In the genomic region with DNA sequence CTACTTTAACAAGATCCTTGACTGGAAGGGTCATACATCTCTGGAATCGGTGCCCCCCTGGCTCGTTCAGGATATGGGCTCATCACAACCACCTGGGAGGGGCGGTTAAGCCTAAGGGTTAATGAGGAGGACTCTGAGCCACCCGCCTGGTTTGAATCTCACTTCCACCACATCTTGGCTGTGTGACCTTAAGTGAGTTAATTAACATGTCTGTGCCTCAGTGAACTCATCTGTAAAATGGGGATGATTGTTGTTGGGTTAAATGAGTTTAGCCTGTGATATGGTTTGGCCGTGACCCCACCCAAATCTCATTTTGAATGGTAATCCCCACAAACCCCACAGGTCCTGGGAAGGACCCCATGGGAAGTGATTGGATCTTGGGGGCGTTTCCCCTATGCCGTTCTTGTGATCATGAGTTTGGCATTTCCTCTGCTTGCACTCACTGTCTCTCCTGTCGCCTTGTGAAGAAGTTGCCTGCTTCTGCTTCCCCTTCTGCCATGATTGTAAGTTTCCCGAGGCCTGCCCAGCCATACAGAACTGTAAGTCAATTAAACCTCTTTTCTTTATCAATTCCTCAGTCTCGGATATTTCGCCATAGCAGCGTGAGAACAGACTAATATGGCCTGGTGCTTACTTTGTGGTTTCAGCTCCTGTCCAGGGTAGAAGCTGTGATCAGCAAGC, we compare ENCODE assay signal across 23 cellular contexts.
A peak's percentile ranks its signal among the peaks of the same experiment; 100 is the strongest.
DNase-seq lines count a peak whose midpoint lies in the region; ATAC-seq, FAIRE-seq and TF ChIP-seq lines count a peak whose summit lies in the region.
"Had no signal": no experiment of that assay in that cellular context is flagged by ENCODE, and none has a peak within 500 bp of the region (broad histone marks: within the 10 kb centered on the region; RNA-seq: fewer than 3 reads in every experiment).

No MANE protein-coding gene starts in this region.

- peaks cover 0 to 17% (median 11%) of the 10 kb centered on the region in 4 experiments; a peak in 6 of 7 replicates for H3K27me3 ChIP-seq in H1 (replicated peaks in 1 of 4; ENCODE audit: control insufficient read depth in 3 of 4, extremely low read depth in 1 of 4, insufficient read depth in 3 of 4, low read length in 3 of 4)
- H3K27me3 ChIP-seq: cardiac muscle cell, SJCRH30, transverse colon had no signal

- CTCF ChIA-PET in OCI-LY7 (lab: Charles Lee; ENCODE audit: unreplicated experiment) (interaction anchor here (1.4 kb wide), 1 partner anchor 12 kb away, joined by 4 read pairs; no protein-coding TSS in a partner anchor), H1 (lab: Charles Lee; ENCODE audit: partially characterized antibody) (interaction anchor here (0.8 to 3.0 kb wide), 11 partner anchors 8 to 138 kb away, joined by 3 to 12 read pairs (median 4); no protein-coding TSS in a partner anchor)
- CTCF ChIA-PET in activated naive CD4-positive, alpha-beta T cell treated with anti-CD3 and anti-CD28 coated beads for 36 hours (lab: Charles Lee), result interaction anchor here (1.2 to 1.4 kb wide), 2 partner anchors 18 to 29 kb away, joined by 3 read pairs; no protein-coding TSS in a partner anchor

- H3K27ac Mint-ChIP-seq in activated T-helper 17 cell treated with anti-CD3 and anti-CD28 coated beads, Interleukin-2, amount 50 U/mL, for 72 hours, result no peak overlapping the region
- no peak overlapping the region for H3K27ac Mint-ChIP-seq in activated naive CD4-positive, alpha-beta T cell treated with anti-CD3 and anti-CD28 coated beads for 36 hours
- H3K27ac Mint-ChIP-seq: activated CD4-positive, alpha-beta T cell treated with anti-CD3 and anti-CD28 coated beads for 36 hours; activated T-helper 2 cell treated with anti-CD3 and anti-CD28 coated beads, Interferon-gamma antibody, Interleukin-2, Interleukin-4, amounts not matched to agents 10 μg/mL and 5 μg/mL and 100 μg/mL, durations not matched to agents 14 hours and 24 hours and 36 hours; natural killer cell treated with Interleukin-12 subunit alpha and Interleukin-12 subunit beta and Interleukin-15 and Interleukin-18, amount 100 ng/mL, for 72 hours; progenitor cell of endocrine pancreas; stimulated activated naive CD8-positive, alpha-beta T cell treated with anti-CD3 and anti-CD28 coated beads, Interleukin-15, Interleukin-2, amounts not matched to agents 100 ng/mL and 50 ng/mL, for 24 hours had no signal

- no peak overlapping the region for H3K56ac ChIP-seq in H1 (replicated peaks; ENCODE audit: insufficient read length, low read depth, low read length)

- H3K4me1 ChIP-seq in OCI-LY7 (ENCODE audit: insufficient read depth, low read length, poor library complexity, severe bottlenecking) (peaks cover 45% of the 10 kb centered on the region), H1 (replicated peaks in 1 of 4; ENCODE audit: control insufficient read depth in 3 of 4, insufficient read depth in 4 of 4, low read length in 3 of 4) (peaks cover 4 to 29% (median 25%) of the 10 kb centered on the region in 4 experiments)

- no peak for ATAC-seq in HG03521 (IDR thresholded peaks at IDR 0.05; ENCODE audit: unreplicated experiment)
- ATAC-seq in activated T-helper 17 cell treated with anti-CD3 and anti-CD28 coated beads, Interleukin-2, amount 50 U/mL, for 72 hours (replicated peaks), result no peak
- no peak for ATAC-seq in HG03469 (IDR thresholded peaks at IDR 0.05; ENCODE audit: unreplicated experiment)
- ATAC-seq: activated CD4-positive, alpha-beta T cell treated with anti-CD3 and anti-CD28 coated beads for 36 hours; esophagus mucosa; natural killer cell treated with Interleukin-12 subunit alpha and Interleukin-12 subunit beta and Interleukin-15 and Interleukin-18, amount 100 ng/mL, for 72 hours; PC-3 had no signal

- no peak for TF ChIP-seq EP300 in H1 (IDR thresholded peaks at IDR 0.05; ENCODE audit: borderline replicate concordance in 1 of 2, low read depth in 2 of 2, low read length in 2 of 2)

- no peaks in the 10 kb centered on the region for H3K9me3 Mint-ChIP-seq in activated T-helper 17 cell treated with anti-CD3 and anti-CD28 coated beads, Interleukin-2, amount 50 U/mL, for 72 hours
- H3K9me3 Mint-ChIP-seq in activated naive CD4-positive, alpha-beta T cell treated with anti-CD3 and anti-CD28 coated beads for 36 hours, result no peaks in the 10 kb centered on the region
- H3K9me3 Mint-ChIP-seq: activated T-helper 2 cell treated with anti-CD3 and anti-CD28 coated beads, Interferon-gamma antibody, Interleukin-2, Interleukin-4, amounts not matched to agents 10 μg/mL and 5 μg/mL and 100 μg/mL, durations not matched to agents 14 hours and 24 hours and 36 hours; natural killer cell treated with Interleukin-12 subunit alpha and Interleukin-12 subunit beta and Interleukin-15 and Interleukin-18, amount 100 ng/mL, for 72 hours; stimulated activated naive CD8-positive, alpha-beta T cell treated with anti-CD3 and anti-CD28 coated beads, Interleukin-15, Interleukin-2, amounts not matched to agents 100 ng/mL and 50 ng/mL, for 24 hours had no signal

- H2BK5ac ChIP-seq in H1 (ENCODE audit: low read depth, low read length), result peak overlapping the region; percentile 26; the same call in 1 of the 2 replicates

- FAIRE-seq in H1 (lab: Jason Lieb, UNC), result no peak
- FAIRE-seq: D721Med had no signal

- H2AK5ac ChIP-seq in H1 (ENCODE audit: low read depth, low read length), result peak overlapping the region; percentile 94; the same call in 1 of the 2 replicates

- H3K79me1 ChIP-seq in H1 (ENCODE audit: low read depth, low read length), result no peaks in the 10 kb centered on the region

- H3K4me3 ChIP-seq in OCI-LY7 (ENCODE audit: low read depth, low read length, poor library complexity, severe bottlenecking) (peak overlapping the region; percentile 5), H1 (ENCODE audit: extremely low read depth in 1 of 4, insufficient read depth in 2 of 4, low read depth in 3 of 4, low read length in 4 of 4) (no peak overlapping the region)
- H3K4me3 ChIP-seq: cardiac muscle cell, SJCRH30, transverse colon had no signal

- H3K4me3 Mint-ChIP-seq in activated T-helper 17 cell treated with anti-CD3 and anti-CD28 coated beads, Interleukin-2, amount 50 U/mL, for 72 hours, result no peak overlapping the region
- H3K4me3 Mint-ChIP-seq in activated naive CD4-positive, alpha-beta T cell treated with anti-CD3 and anti-CD28 coated beads for 36 hours, result no peak overlapping the region
- H3K4me3 Mint-ChIP-seq: activated CD4-positive, alpha-beta T cell treated with anti-CD3 and anti-CD28 coated beads for 36 hours; natural killer cell treated with Interleukin-12 subunit alpha and Interleukin-12 subunit beta and Interleukin-15 and Interleukin-18, amount 100 ng/mL, for 72 hours; stimulated activated naive CD8-positive, alpha-beta T cell treated with anti-CD3 and anti-CD28 coated beads, Interleukin-15, Interleukin-2, amounts not matched to agents 100 ng/mL and 50 ng/mL, for 24 hours had no signal

- TF ChIP-seq RAD21 in H1 (IDR thresholded peaks at IDR 0.05 in 1 of 2, conservative IDR thresholded peaks at IDR 0.05 in 1 of 2; ENCODE audit: low read depth in 2 of 2, low read length in 2 of 2), result no peak

- H3K4me2 ChIP-seq in OCI-LY7 (ENCODE audit: low read length) (peak overlapping the region; percentile 46), H1 (ENCODE audit: insufficient read depth in 1 of 2, low read depth in 2 of 2, low read length in 2 of 2) (no peak overlapping the region; a peak in 1 of 4 replicates)

- no peak overlapping the region for H4K8ac ChIP-seq in H1 (ENCODE audit: extremely low read depth, insufficient read depth, low read length)

- H3K14ac ChIP-seq in H1 (ENCODE audit: insufficient read length), result no peak overlapping the region

- TF ChIP-seq CTCF in OCI-LY7 (conservative IDR thresholded peaks at IDR 0.05; ENCODE audit: low read length) (no peak), H1 (IDR thresholded peaks at IDR 0.05; ENCODE audit: control extremely low read depth in 1 of 3, insufficient read depth in 1 of 3, low read depth in 1 of 3, low read length in 3 of 3) (no peak)

- H3K9ac ChIP-seq in H1 (replicated peaks in 1 of 4; ENCODE audit: extremely low read depth in 1 of 4, low read depth in 3 of 4, low read length in 3 of 4), result no peak overlapping the region; a peak in 1 of 7 replicates

- H3K4me1 Mint-ChIP-seq in activated T-helper 17 cell treated with anti-CD3 and anti-CD28 coated beads, Interleukin-2, amount 50 U/mL, for 72 hours, result no peaks in the 10 kb centered on the region
- H3K4me1 Mint-ChIP-seq in activated naive CD4-positive, alpha-beta T cell treated with anti-CD3 and anti-CD28 coated beads for 36 hours (ENCODE audit: low read depth), result peaks cover 5% of the 10 kb centered on the region

- BruUV-seq in OCI-LY7 (replicated peaks; lab: Mats Ljungman, UMichigan), result no TSS peak

- H2AFZ ChIP-seq in OCI-LY7 (ENCODE audit: low read length) (peak overlapping the region; percentile 74), H1 (ENCODE audit: low read length) (no peak overlapping the region)

- H4K91ac ChIP-seq in H1 (replicated peaks; ENCODE audit: insufficient read length, low read length), result peak overlapping the region; percentile 50

- intact Hi-C loops in OCI-LY7 (cut with micrococcal nuclease; ENCODE audit: unreplicated experiment), result no loop called here
- intact Hi-C loops in activated naive CD4-positive, alpha-beta T cell treated with anti-CD3 and anti-CD28 coated beads for 36 hours (cut with micrococcal nuclease), result no loop called here

- H2BK12ac ChIP-seq in H1 (ENCODE audit: low read depth, low read length), result peak overlapping the region; percentile 32; the same call in 1 of the 2 replicates

- DNase-seq in NOMO-1 treated with DMSO at 0.1 percent for 48 hours (lab: John Stamatoyannopoulos, UW; ENCODE audit: unreplicated experiment) (peak; percentile 13), NOMO-1 treated with dmso at 0.1 percent for 144 hours (lab: John Stamatoyannopoulos, UW; ENCODE audit: unreplicated experiment) (no peak), OCI-LY7 (ENCODE audit: low spot score) (no peak), H1 (ENCODE audit: low read depth in 1 of 2, low spot score in 2 of 2) (no peak)
- no peak for DNase-seq in activated naive CD4-positive, alpha-beta T cell treated with anti-CD3 and anti-CD28 coated beads for 36 hours
- DNase-seq: 8988T; activated CD4-positive, alpha-beta T cell treated with anti-CD3 and anti-CD28 coated beads for 36 hours; NCI-H1417 treated with DMSO at 0.1 percent for 48 hours; PC-3; SJCRH30; stimulated activated CD4-positive, alpha-beta T cell treated with anti-CD3 and anti-CD28 coated beads, Interleukin-2, amount 100 ng/mL, for 24 hours; T-helper 9 cell; transverse colon had no signal

- no peaks in the 10 kb centered on the region for H3K9me2 ChIP-seq in OCI-LY7 (ENCODE audit: insufficient read depth, low read length)

- POLR2A ChIA-PET in OCI-LY7 (lab: Charles Lee), result interaction anchor here (1.8 kb wide), 1 partner anchor 17 kb away, joined by 6 read pairs; no protein-coding TSS in a partner anchor
- POLR2A ChIA-PET in H1 (lab: Charles Lee; ENCODE audit: partially characterized antibody), result interaction anchor here (1.0 kb wide), 1 partner anchor 14 kb away, joined by 3 read pairs; no protein-coding TSS in a partner anchor

- H3K36me3 ChIP-seq in OCI-LY7 (ENCODE audit: insufficient read depth, low read length), result no peaks in the 10 kb centered on the region
- H3K36me3 ChIP-seq in H1 (ENCODE audit: control insufficient read depth in 2 of 4, insufficient read depth in 4 of 4, low read length in 3 of 4), result no peaks in the 10 kb centered on the region
- H3K36me3 ChIP-seq: cardiac muscle cell, SJCRH30, transverse colon had no signal

- no peak overlapping the region for H3K23ac ChIP-seq in H1 (ENCODE audit: insufficient read length)

- no peaks in the 10 kb centered on the region for H3K36me3 Mint-ChIP-seq in activated T-helper 17 cell treated with anti-CD3 and anti-CD28 coated beads, Interleukin-2, amount 50 U/mL, for 72 hours (ENCODE audit: low read depth)
- H3K36me3 Mint-ChIP-seq in activated naive CD4-positive, alpha-beta T cell treated with anti-CD3 and anti-CD28 coated beads for 36 hours (ENCODE audit: low read depth), result no peaks in the 10 kb centered on the region
- H3K36me3 Mint-ChIP-seq: natural killer cell treated with Interleukin-12 subunit alpha and Interleukin-12 subunit beta and Interleukin-15 and Interleukin-18, amount 100 ng/mL, for 72 hours had no signal

- 83% methylated on average over 12 of the region's 12 CpGs; no CpG with 5 or more reads in 1 of the 2 experiments for WGBS in H1 (ENCODE audit: extremely low coverage in 1 of 2, insufficient coverage in 1 of 2, insufficient read length in 1 of 2, insufficient replicate concordance in 2 of 2, low coverage in 1 of 2, low lambda C conversion rate in 2 of 2, missing lambda C conversion rate in 1 of 2), 2 experiments

- no peaks in the 10 kb centered on the region for H4K20me1 ChIP-seq in OCI-LY7 (ENCODE audit: insufficient read depth, low read length)
- H4K20me1 ChIP-seq in H1 (replicated peaks in 1 of 2; ENCODE audit: control insufficient read depth in 1 of 2, insufficient read depth in 2 of 2, low read length in 2 of 2), result peaks cover 2% of the 10 kb centered on the region in 2 experiments

- H3K79me2 ChIP-seq in OCI-LY7 (ENCODE audit: insufficient read depth, low read depth, low read length), result no peaks in the 10 kb centered on the region
- H3K79me2 ChIP-seq in H1 (ENCODE audit: control insufficient read depth in 1 of 2, insufficient read depth in 2 of 2, low read length in 2 of 2), result no peaks in the 10 kb centered on the region

- TF ChIP-seq POLR2A in H1 (IDR thresholded peaks at IDR 0.05; ENCODE audit: control extremely low read depth in 1 of 2, low read depth in 2 of 2, low read length in 2 of 2), result no peak

- H3K9me3 ChIP-seq in OCI-LY7 (ENCODE audit: low read length) (no peaks in the 10 kb centered on the region), H1 (ENCODE audit: insufficient read depth in 2 of 2, low read depth in 1 of 2, low read length in 1 of 2) (no peaks in the 10 kb centered on the region)
- H3K9me3 ChIP-seq: SJCRH30, transverse colon had no signal

- no peak overlapping the region for H3K4ac ChIP-seq in H1 (replicated peaks; ENCODE audit: insufficient read length, low read depth, low read length)

- H4K5ac ChIP-seq in H1 (ENCODE audit: insufficient read length, low read depth, low read length), result no peak overlapping the region

- H2BK20ac ChIP-seq in H1 (ENCODE audit: low read length), result peak overlapping the region; percentile 29; the same call in 1 of the 2 replicates

- H3K27ac ChIP-seq in OCI-LY7 (ENCODE audit: low read depth, low read length, poor library complexity, severe bottlenecking) (peak overlapping the region; percentile 48), H1 (ENCODE audit: low read depth, low read length) (no peak overlapping the region)
- H3K27ac ChIP-seq: cardiac muscle cell, SJCRH30, transverse colon had no signal

- peaks cover 11% of the 10 kb centered on the region for H3K27me3 Mint-ChIP-seq in activated T-helper 17 cell treated with anti-CD3 and anti-CD28 coated beads, Interleukin-2, amount 50 U/mL, for 72 hours
- peaks cover 4% of the 10 kb centered on the region for H3K27me3 Mint-ChIP-seq in activated naive CD4-positive, alpha-beta T cell treated with anti-CD3 and anti-CD28 coated beads for 36 hours (ENCODE audit: low read depth)

- H3K18ac ChIP-seq in H1 (ENCODE audit: extremely low read depth, low read length), result peak overlapping the region; percentile 84

- no peaks in the 10 kb centered on the region; the same call in 1 of the 2 replicates for H3K23me2 ChIP-seq in H1 (ENCODE audit: low read depth, low read length)

- H2BK120ac ChIP-seq in H1 (replicated peaks; ENCODE audit: low read depth, low read length), result peak overlapping the region; percentile 36

- H2BK15ac ChIP-seq in H1 (ENCODE audit: low read length), result no peak overlapping the region
